8 cellular contexts compared by ENCODE assay signal in genomic region chr1:207049974-207050391, GRCh38.
DNase-seq lines count a peak whose midpoint lies in the region; ATAC-seq and TF ChIP-seq lines count a peak whose summit lies in the region.

No MANE protein-coding gene starts in this region.

- ATAC-seq in GM19467 (IDR thresholded peaks at IDR 0.05; ENCODE audit: unreplicated experiment) = no peak

- H3K27ac ChIP-seq in cingulate gyrus (ENCODE audit: low read depth, low read length) = peak overlapping the region; percentile 92

- peak; percentile 72 for TF ChIP-seq CTCF in NB4 (IDR thresholded peaks at IDR 0.05; ENCODE audit: low read depth, low read length)

- peak overlapping the region; percentile 92 for H3K4me3 ChIP-seq in NB4 (ENCODE audit: low read depth, low read length)

- TF ChIP-seq POLR2A in NB4 (IDR thresholded peaks at IDR 0.05; ENCODE audit: extremely low read depth, insufficient read length) = no peak

- DNase-seq in AML-193 (lab: John Stamatoyannopoulos, UW) (peak; percentile 69 to 78), GM19238 (ENCODE audit: insufficient read length, low spot score) (peak; percentile 29), NB4 (ENCODE audit: low read depth) (peak; percentile 68), T-helper 9 cell (peak; percentile 22), left kidney (ENCODE audit: low read depth, low spot score) (peak; percentile 78)
- DNase-seq in stimulated activated CD4-positive, alpha-beta T cell treated with anti-CD3 and anti-CD28 coated beads, TNF-alpha, amount 100 ng/mL, for 4 hours (ENCODE audit: low read depth in 3 of 3) = peak in 2 of 3 experiments; percentile 18 to 41

Comparison
In these comparisons a context has a peak if more than half of its experiments do, and no peak if none do; other contexts are left out.
1. DNase-seq: peak in every context shown above with its lines; median percentile 78 in left kidney; 74 in AML-193; 68 in NB4; 30 in stimulated activated CD4-positive, alpha-beta T cell treated with anti-CD3 and anti-CD28 coated beads, TNF-alpha, amount 100 ng/mL, for 4 hours; 29 in GM19238; 22 in T-helper 9 cell.